ENCODE assay signal across 9 cellular contexts in the genomic region with DNA sequence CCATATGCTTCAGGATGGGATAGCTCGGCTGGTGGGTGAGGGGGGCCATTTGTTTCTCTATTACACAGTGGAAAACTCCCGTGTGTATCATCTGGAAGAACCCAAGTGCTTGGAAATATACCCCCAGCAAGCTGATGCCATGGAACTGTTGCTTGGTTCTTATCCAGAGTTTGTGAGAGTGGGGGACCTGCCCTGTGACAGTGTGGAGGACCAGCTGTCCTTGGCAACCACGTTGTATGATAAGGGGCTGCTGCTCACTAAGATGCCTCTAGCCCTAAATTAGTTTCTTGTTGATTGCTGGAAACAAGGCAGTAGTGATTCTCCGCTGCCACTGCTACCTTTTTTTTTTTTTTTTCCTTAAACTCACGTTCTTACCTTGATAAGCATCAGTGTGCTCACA. TPM values are rescaled to one million over a fixed set of nuclear protein-coding genes. Genes with fewer than 3 reads are reported as not detected.
A peak's percentile ranks its signal among the peaks of the same experiment; 100 is the strongest.
DNase-seq lines count a peak whose midpoint lies in the region; ATAC-seq and TF ChIP-seq lines count a peak whose summit lies in the region.
"Had no signal": no experiment of that assay in that cellular context is flagged by ENCODE, and none has a peak within 500 bp of the region (broad histone marks: within the 10 kb centered on the region; RNA-seq: fewer than 3 reads in every experiment).

No MANE protein-coding gene starts in this region.

- no peak overlapping the region for H3K27ac Mint-ChIP-seq in dendritic cell treated with granulocyte-macrophage colony-stimulating factor and Interleukin-4, amounts not matched to agents 40 ng/mL and 50 ng/mL, for 4 days
- H3K27ac Mint-ChIP-seq in osteocyte (ENCODE audit: unreplicated experiment), result no peak overlapping the region

- ATAC-seq in HG03457 (IDR thresholded peaks at IDR 0.05; ENCODE audit: unreplicated experiment) (no peak), HG02973 (IDR thresholded peaks at IDR 0.05; ENCODE audit: unreplicated experiment) (no peak)
- ATAC-seq: left colon had no signal

- no peaks in the 10 kb centered on the region for H3K9me3 Mint-ChIP-seq in dendritic cell treated with granulocyte-macrophage colony-stimulating factor and Interleukin-4, amounts not matched to agents 40 ng/mL and 50 ng/mL, for 4 days
- H3K9me3 Mint-ChIP-seq in osteocyte (ENCODE audit: unreplicated experiment), result no peaks in the 10 kb centered on the region

- H3F3A ChIP-seq in DOHH2 (ENCODE audit: control insufficient read depth, insufficient read depth), result peaks cover 4% of the 10 kb centered on the region; the same call in 1 of the 2 replicates

- peaks cover 27% of the 10 kb centered on the region for H3K4me1 ChIP-seq in DOHH2 (ENCODE audit: control insufficient read depth, low read length)

- H3K9me3 ChIP-seq in DOHH2 (ENCODE audit: control insufficient read depth, insufficient read depth, low read length) (no peaks in the 10 kb centered on the region), KOPT-K1 (ENCODE audit: insufficient read depth, low read length, poor library complexity, severe bottlenecking) (no peaks in the 10 kb centered on the region)

- peak overlapping the region; percentile 71 for H3K4me2 ChIP-seq in DOHH2 (ENCODE audit: low read length)

- H3K36me3 Mint-ChIP-seq in dendritic cell treated with granulocyte-macrophage colony-stimulating factor and Interleukin-4, amounts not matched to agents 40 ng/mL and 50 ng/mL, for 4 days (ENCODE audit: low read depth), result peaks cover 42% of the 10 kb centered on the region
- peaks cover 8% of the 10 kb centered on the region for H3K36me3 Mint-ChIP-seq in osteocyte (ENCODE audit: unreplicated experiment)

- peaks cover 2% of the 10 kb centered on the region; the same call in 1 of the 2 replicates for H3K27me3 ChIP-seq in DOHH2 (ENCODE audit: control insufficient read depth, low read length)

- peaks cover 16% of the 10 kb centered on the region for H4K20me1 ChIP-seq in DOHH2 (ENCODE audit: control insufficient read depth, insufficient read depth, low read depth, low read length)

- H3K4me3 ChIP-seq in DOHH2 (ENCODE audit: low read length), result peak overlapping the region; percentile 97

- peaks cover 39% of the 10 kb centered on the region for H3K4me1 Mint-ChIP-seq in dendritic cell treated with granulocyte-macrophage colony-stimulating factor and Interleukin-4, amounts not matched to agents 40 ng/mL and 50 ng/mL, for 4 days (ENCODE audit: low read depth)
- peaks cover 38% of the 10 kb centered on the region for H3K4me1 Mint-ChIP-seq in osteocyte (ENCODE audit: unreplicated experiment)

- H3K36me3 ChIP-seq in DOHH2 (ENCODE audit: control insufficient read depth, low read length) (peaks cover 42% of the 10 kb centered on the region), KOPT-K1 (ENCODE audit: insufficient read depth, low read length) (peaks cover 51% of the 10 kb centered on the region)

- H3K27ac ChIP-seq in DOHH2 (ENCODE audit: low read depth, low read length) (no peak overlapping the region), KOPT-K1 (ENCODE audit: low read depth, low read length, poor library complexity, severe bottlenecking) (peak overlapping the region; percentile 86)

- peak overlapping the region; percentile 99 for H3K4me3 Mint-ChIP-seq in dendritic cell treated with granulocyte-macrophage colony-stimulating factor and Interleukin-4, amounts not matched to agents 40 ng/mL and 50 ng/mL, for 4 days
- peak overlapping the region; percentile 80 for H3K4me3 Mint-ChIP-seq in osteocyte (ENCODE audit: unreplicated experiment)

- peaks cover 4% of the 10 kb centered on the region for H3K27me3 Mint-ChIP-seq in dendritic cell treated with granulocyte-macrophage colony-stimulating factor and Interleukin-4, amounts not matched to agents 40 ng/mL and 50 ng/mL, for 4 days
- H3K27me3 Mint-ChIP-seq in osteocyte (ENCODE audit: unreplicated experiment), result no peaks in the 10 kb centered on the region

- H3K9me2 ChIP-seq in DOHH2 (replicated peaks; ENCODE audit: control insufficient read depth, low read length), result no peaks in the 10 kb centered on the region

- DNase-seq in osteocyte (ENCODE audit: extremely low spot score, unreplicated experiment) (no peak), AG20443 (ENCODE audit: low spot score) (no peak)
- DNase-seq: effector CD4-positive, alpha-beta T cell; left colon had no signal

- TF ChIP-seq CTCF in DOHH2 (IDR thresholded peaks at IDR 0.05; ENCODE audit: low read depth, low read length, poor library complexity, severe bottlenecking) (no peak), osteocyte (IDR thresholded peaks at IDR 0.05) (no peak)

- peaks cover 53% of the 10 kb centered on the region for H3K79me2 ChIP-seq in DOHH2 (ENCODE audit: control insufficient read depth, low read length)

- intact Hi-C loops in dendritic cell treated with granulocyte-macrophage colony-stimulating factor and Interleukin-4, amounts not matched to agents 40 ng/mL and 50 ng/mL, for 4 days (cut with micrococcal nuclease), result no loop called here

RNA-seq across cellular contexts. Expression of a gene that starts 1.9 kb away (rescaled TPM):
- total RNA-seq in osteocyte, result 14.8 and 16.3 TPM in 2 replicates

RNA-seq across cellular contexts. Expression of a gene that starts 34.3 kb away (rescaled TPM):
- 72.7 and 73.7 TPM in 2 replicates for total RNA-seq in osteocyte

RNA-seq across cellular contexts. Expression of a gene that starts 44.3 kb away (rescaled TPM):
- total RNA-seq in osteocyte, result 8.7 and 9.4 TPM in 2 replicates
